16 cellular contexts compared by ENCODE assay signal in the genomic region with DNA sequence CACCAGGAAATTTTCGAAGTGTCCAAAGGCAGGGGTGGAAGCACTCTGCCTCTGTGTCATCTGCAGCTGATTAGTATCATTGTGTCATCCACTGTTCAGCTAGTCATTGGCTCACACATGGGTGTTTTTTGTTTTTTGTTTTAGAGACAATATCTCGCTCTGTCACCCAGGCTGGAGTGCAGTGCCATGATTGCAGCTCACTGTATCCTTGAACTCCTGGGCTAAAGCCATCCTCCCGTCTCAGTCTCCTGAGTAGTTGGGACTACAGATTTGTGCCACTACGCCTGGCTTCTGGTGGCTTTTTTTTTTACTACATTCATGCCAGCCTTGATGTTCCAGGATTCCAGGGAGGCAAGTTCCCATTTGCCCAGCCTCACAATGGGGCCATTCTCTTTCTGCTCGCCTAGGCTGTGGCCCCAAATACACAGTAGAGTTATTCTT. TPM values are rescaled to one million over a fixed set of nuclear protein-coding genes. Genes with fewer than 3 reads are reported as not detected.
DNase-seq lines count a peak whose midpoint lies in the region; ATAC-seq and TF ChIP-seq lines count a peak whose summit lies in the region.
"Had no signal": no experiment of that assay in that cellular context is flagged by ENCODE, and none has a peak within 500 bp of the region (broad histone marks: within the 10 kb centered on the region; RNA-seq: fewer than 3 reads in every experiment).

No MANE protein-coding gene starts in this region.

- H2BK20ac ChIP-seq in IMR-90 (ENCODE audit: low read depth, low read length): peak overlapping the region; percentile 24; the same call in 1 of the 2 replicates

- no peak overlapping the region; the same call in 1 of the 2 replicates for H2AK5ac ChIP-seq in IMR-90 (ENCODE audit: low read depth, low read length)

- no peak for TF ChIP-seq POLR2A in IMR-90 (IDR thresholded peaks at IDR 0.05; ENCODE audit: low read depth, low read length)
- no peak for TF ChIP-seq POLR2A in esophagus squamous epithelium (IDR thresholded peaks at IDR 0.05)

- dilution Hi-C loops in IMR-90 (cut with HindIII; ENCODE audit: low sequenced_read_pairs, unreplicated experiment): no loop called here

- H3K9me3 ChIP-seq in IMR-90 (ENCODE audit: control insufficient read depth, insufficient read depth, low read length) (no peaks in the 10 kb centered on the region), esophagus squamous epithelium (no peaks in the 10 kb centered on the region)
- H3K9me3 ChIP-seq: neutrophil had no signal

- no peak overlapping the region for H2BK5ac ChIP-seq in IMR-90 (ENCODE audit: low read depth, low read length, poor library complexity, severe bottlenecking)

- H3K9me3 Mint-ChIP-seq in stimulated activated naive B cell treated with anti-CD40 and anti-IgM and Interleukin-4, amounts not matched to agents 10 μg/mL and 1 μg/mL and 100 μg/mL, for 72 hours: no peaks in the 10 kb centered on the region
- H3K9me3 Mint-ChIP-seq: activated B cell treated with CpG ODN at 0.5 μM for 24 hours; stimulated activated memory B cell treated with anti-CD40 and anti-IgM and Interleukin-4, amounts not matched to agents 10 μg/mL and 1 μg/mL and 100 μg/mL, for 72 hours; T-cell had no signal

- no peak overlapping the region for H3K23ac ChIP-seq in IMR-90 (ENCODE audit: low read depth, low read length)

- intact Hi-C loops in IMR-90 (cut with micrococcal nuclease): no loop called here
- intact Hi-C loops in esophagus squamous epithelium (cut with DNase I): no loop called here

- no peak overlapping the region for H4K91ac ChIP-seq in IMR-90 (ENCODE audit: insufficient read depth, low read depth, low read length)

- in situ Hi-C loops in IMR-90 (cut with MboI; ENCODE audit: low sequenced_read_pairs): no loop called here

- no peaks in the 10 kb centered on the region for H4K20me1 ChIP-seq in IMR-90 (ENCODE audit: insufficient read depth, low read length)

- H3K4me1 ChIP-seq in IMR-90 (ENCODE audit: control insufficient read depth, insufficient read depth, low read length): peaks cover 2% of the 10 kb centered on the region; the same call in 1 of the 2 replicates
- H3K4me1 ChIP-seq in esophagus squamous epithelium: peaks cover 0 to 12% (median 0%) of the 10 kb centered on the region in 3 donors

- H3K27ac ChIP-seq in IMR-90 (ENCODE audit: insufficient read depth, low read length) (no peak overlapping the region), esophagus squamous epithelium (peak overlapping the region in 3 of 4 donors; percentile 48 to 68 (median 65))
- H3K27ac ChIP-seq: neutrophil had no signal

- H4K8ac ChIP-seq in IMR-90 (ENCODE audit: low read depth in 2 of 2, low read length in 2 of 2): no peak overlapping the region

- 83% methylated on average over 2 of the region's 5 CpGs; no CpG with 5 or more reads in 1 of the 2 experiments for WGBS in IMR-90 (ENCODE audit: extremely low coverage in 2 of 2, insufficient read length in 1 of 2), 2 experiments
- 41 to 56% methylated on average over 5 of the region's 5 CpGs for WGBS in esophagus squamous epithelium, 2 donors

- BruUV-seq in IMR-90 (replicated peaks; lab: Mats Ljungman, UMichigan): no TSS peak

- H3K4me1 Mint-ChIP-seq in stimulated activated naive B cell treated with anti-CD40 and anti-IgM and Interleukin-4, amounts not matched to agents 10 μg/mL and 1 μg/mL and 100 μg/mL, for 72 hours: no peaks in the 10 kb centered on the region
- H3K4me1 Mint-ChIP-seq: activated B cell treated with CpG ODN at 0.5 μM for 24 hours; stimulated activated memory B cell treated with anti-CD40 and anti-IgM and Interleukin-4, amounts not matched to agents 10 μg/mL and 1 μg/mL and 100 μg/mL, for 72 hours; T-cell had no signal

- no peak overlapping the region for H3K18ac ChIP-seq in IMR-90 (ENCODE audit: low read depth, low read length)

- H3K4ac ChIP-seq in IMR-90 (ENCODE audit: low read depth, low read length): no peak overlapping the region

- no peak overlapping the region for H3K56ac ChIP-seq in IMR-90 (ENCODE audit: extremely low read depth, insufficient read depth, low read length)

- DNase-seq in AG10803 (ENCODE audit: low read depth) (peak; percentile 58), IMR-90 (peak; percentile 6), esophagus squamous epithelium (lab: John Stamatoyannopoulos, UW) (no peak), middle frontal gyrus (ENCODE audit: extremely low spot score, low spot score) (peak; percentile 63), DMS53 treated with DMSO at 0.1 percent for 48 hours (lab: John Stamatoyannopoulos, UW; ENCODE audit: unreplicated experiment) (no peak), NCI-H1048 (lab: John Stamatoyannopoulos, UW) (no peak), epidermal melanocyte (ENCODE audit: insufficient read length, low spot score) (no peak)
- DNase-seq in stimulated activated naive B cell treated with anti-CD40 and anti-IgM and Interleukin-4, amounts not matched to agents 10 μg/mL and 1 μg/mL and 100 μg/mL, for 72 hours: no peak
- DNase-seq: activated B cell treated with CpG ODN at 0.5 μM for 24 hours, NCI-H1930, NCI-H526 treated with DMSO at 0.1 percent for 48 hours, T-cell had no signal

- H3K4me3 Mint-ChIP-seq in stimulated activated naive B cell treated with anti-CD40 and anti-IgM and Interleukin-4, amounts not matched to agents 10 μg/mL and 1 μg/mL and 100 μg/mL, for 72 hours: no peak overlapping the region
- H3K4me3 Mint-ChIP-seq: activated B cell treated with CpG ODN at 0.5 μM for 24 hours; stimulated activated memory B cell treated with anti-CD40 and anti-IgM and Interleukin-4, amounts not matched to agents 10 μg/mL and 1 μg/mL and 100 μg/mL, for 72 hours; T-cell had no signal

- no peak overlapping the region for H3K4me3 ChIP-seq in AG10803 (ENCODE audit: low read length)
- H3K4me3 ChIP-seq in IMR-90 (ENCODE audit: insufficient read depth, low read depth, low read length): no peak overlapping the region
- H3K4me3 ChIP-seq in esophagus squamous epithelium: no peak overlapping the region

- CTCF ChIA-PET in IMR-90 (lab: Yijun Ruan, JAX): interaction anchor here (0.6 to 1.3 kb wide), 2 partner anchors 63 to 64 kb away, joined by 3 to 4 read pairs; no protein-coding TSS in a partner anchor

- no peak overlapping the region for H2AK9ac ChIP-seq in IMR-90 (replicated peaks; ENCODE audit: low read depth, low read length, poor library complexity)

- H3K27ac Mint-ChIP-seq in stimulated activated naive B cell treated with anti-CD40 and anti-IgM and Interleukin-4, amounts not matched to agents 10 μg/mL and 1 μg/mL and 100 μg/mL, for 72 hours: no peak overlapping the region
- H3K27ac Mint-ChIP-seq: activated B cell treated with CpG ODN at 0.5 μM for 24 hours; stimulated activated memory B cell treated with anti-CD40 and anti-IgM and Interleukin-4, amounts not matched to agents 10 μg/mL and 1 μg/mL and 100 μg/mL, for 72 hours; T-cell had no signal

- H4K5ac ChIP-seq in IMR-90 (ENCODE audit: low read depth, low read length): no peak overlapping the region

- H3K9ac ChIP-seq in IMR-90 (ENCODE audit: low read depth, low read length): no peak overlapping the region

- ATAC-seq in IMR-90 (ENCODE audit: low read depth): no peak
- ATAC-seq in stimulated activated naive B cell treated with anti-CD40 and anti-IgM and Interleukin-4, amounts not matched to agents 10 μg/mL and 1 μg/mL and 100 μg/mL, for 72 hours (replicated peaks): no peak
- ATAC-seq: stimulated activated memory B cell treated with anti-CD40 and anti-IgM and Interleukin-4, amounts not matched to agents 10 μg/mL and 1 μg/mL and 100 μg/mL, for 72 hours; T-cell had no signal

- TF ChIP-seq CTCF in AG10803 (conservative IDR thresholded peaks at IDR 0.05; ENCODE audit: low read length): no peak
- no peak for TF ChIP-seq CTCF in IMR-90 (conservative IDR thresholded peaks at IDR 0.05; ENCODE audit: low read depth, low read length)
- TF ChIP-seq CTCF in esophagus squamous epithelium (IDR thresholded peaks at IDR 0.05): no peak

- no peaks in the 10 kb centered on the region for H3K79me1 ChIP-seq in IMR-90 (ENCODE audit: low read depth in 1 of 2, low read length in 2 of 2)

- no peak for TF ChIP-seq RAD21 in IMR-90 (IDR thresholded peaks at IDR 0.05; ENCODE audit: low read length)

- no peak overlapping the region for H2BK120ac ChIP-seq in IMR-90 (ENCODE audit: low read depth, low read length)

- no peaks in the 10 kb centered on the region for H3K36me3 Mint-ChIP-seq in stimulated activated naive B cell treated with anti-CD40 and anti-IgM and Interleukin-4, amounts not matched to agents 10 μg/mL and 1 μg/mL and 100 μg/mL, for 72 hours
- H3K36me3 Mint-ChIP-seq: stimulated activated memory B cell treated with anti-CD40 and anti-IgM and Interleukin-4, amounts not matched to agents 10 μg/mL and 1 μg/mL and 100 μg/mL, for 72 hours; T-cell had no signal

- peaks cover 15% of the 10 kb centered on the region for H3K9me1 ChIP-seq in IMR-90 (ENCODE audit: insufficient read depth, low read length)

- peak overlapping the region; percentile 30 for H3K14ac ChIP-seq in IMR-90 (replicated peaks; ENCODE audit: low read depth, low read length)

- POLR2A ChIA-PET in IMR-90 (lab: Charles Lee; ENCODE audit: unreplicated experiment): no interaction called here

- H2BK15ac ChIP-seq in IMR-90 (ENCODE audit: low read depth, low read length): peak overlapping the region; percentile 47; the same call in 2 of the 3 replicates

- H3K36me3 ChIP-seq in IMR-90 (ENCODE audit: control insufficient read depth, insufficient read depth, low read length): no peaks in the 10 kb centered on the region
- H3K36me3 ChIP-seq in esophagus squamous epithelium: no peaks in the 10 kb centered on the region
- H3K36me3 ChIP-seq: neutrophil had no signal

- 0 out of 2 replicates have a peak, but pooled peaks cover 2% of the 10 kb centered on the region for H3K27me3 ChIP-seq in IMR-90 (ENCODE audit: control insufficient read depth, insufficient read depth, low read length)
- no peaks in the 10 kb centered on the region for H3K27me3 ChIP-seq in esophagus squamous epithelium

- no peak overlapping the region for H3K4me2 ChIP-seq in IMR-90 (ENCODE audit: low read depth, low read length)

- H3K27me3 Mint-ChIP-seq in stimulated activated naive B cell treated with anti-CD40 and anti-IgM and Interleukin-4, amounts not matched to agents 10 μg/mL and 1 μg/mL and 100 μg/mL, for 72 hours: no peaks in the 10 kb centered on the region
- H3K27me3 Mint-ChIP-seq: activated B cell treated with CpG ODN at 0.5 μM for 24 hours, T-cell had no signal

- no peak overlapping the region for H2AFZ ChIP-seq in IMR-90 (replicated peaks; ENCODE audit: low read length, poor library complexity)

TF ChIP-seq in IMR-90, 13 proteins besides CTCF, POLR2A, EP300 and RAD21 (continues in another document):
- no peak for TF ChIP-seq RCOR1 (IDR thresholded peaks at IDR 0.05; ENCODE audit: insufficient replicate concordance, low read length)

RNA-seq across cellular contexts. Expression of a gene that starts 32.5 kb away (rescaled TPM):
- total RNA-seq in IMR-90 (2012; rRNA removed) (39.1 and 40.0 TPM in 2 replicates), esophagus squamous epithelium (10 to 100 TPM; 44.0 to 74.9 (median 68.5) TPM)
- 22.4 and 22.9 TPM in 2 replicates for polyA plus RNA-seq in IMR-90 (2012; rRNA removed)
- polyA plus RNA-seq in IMR-90 (2012; cell fraction: cytosol; rRNA removed): 12.8 and 19.0 TPM in 2 replicates
- polyA plus RNA-seq in IMR-90 (2012; cell fraction: nucleus; rRNA removed; ENCODE audit: low replicate concordance): 95.5 and 141 TPM in 2 replicates

RNA-seq across cellular contexts. Expression of a gene that starts 34.0 kb away (rescaled TPM):
- not detected in 2 replicates for total RNA-seq in IMR-90 (2012; rRNA removed)
- not detected in 2 replicates for polyA plus RNA-seq in IMR-90 (2012; rRNA removed)
- polyA plus RNA-seq in IMR-90 (2012; cell fraction: cytosol; rRNA removed): 0.08 TPM in 1 of 2 replicates, not detected in the other
- polyA plus RNA-seq in IMR-90 (2012; cell fraction: nucleus; rRNA removed; ENCODE audit: low replicate concordance): not detected in 2 replicates
- total RNA-seq in esophagus squamous epithelium: not detected
- total RNA-seq: activated B cell treated with CpG ODN at 0.5 μM for 24 hours, lung microvascular endothelial cell, skeletal muscle tissue, T-cell had no signal

Comparison
In these comparisons a context has a peak if more than half of its experiments do, and no peak if none do; other contexts are left out.
1. DNase-seq: peak in AG10803 (single experiment), IMR-90 (single experiment) and middle frontal gyrus (single experiment); none in esophagus squamous epithelium (single experiment), DMS53 treated with DMSO at 0.1 percent for 48 hours (single experiment), stimulated activated naive B cell treated with anti-CD40 and anti-IgM and Interleukin-4, amounts not matched to agents 10 μg/mL and 1 μg/mL and 100 μg/mL, for 72 hours (single experiment), NCI-H1048 (single experiment) and epidermal melanocyte (single experiment).